In genomic region chr12:67623259-67623658, GRCh38 we compare ENCODE assay signal across 28 cellular contexts. TPM values are rescaled to one million over a fixed set of nuclear protein-coding genes. Genes with fewer than 3 reads are reported as not detected.
DNase-seq lines count a peak whose midpoint lies in the region; ATAC-seq, FAIRE-seq and TF ChIP-seq lines count a peak whose summit lies in the region.
"Had no signal": no experiment of that assay in that cellular context is flagged by ENCODE, and none has a peak within 500 bp of the region (broad histone marks: within the 10 kb centered on the region; RNA-seq: fewer than 3 reads in every experiment).

No MANE protein-coding gene starts in this region.

- no peak overlapping the region for H3K56ac ChIP-seq in H1 (replicated peaks; ENCODE audit: insufficient read length, low read depth, low read length)

- H3K9me3 Mint-ChIP-seq in osteocyte (ENCODE audit: unreplicated experiment): no peaks in the 10 kb centered on the region
- H3K9me3 Mint-ChIP-seq: CD8-positive, alpha-beta memory T cell had no signal

- ATAC-seq in lower lobe of right lung: no peak
- ATAC-seq: GM12878 had no signal

- no peak overlapping the region for H2BK120ac ChIP-seq in H1 (replicated peaks; ENCODE audit: low read depth, low read length)

- H3K4me3 ChIP-seq in H1 (ENCODE audit: extremely low read depth in 1 of 4, insufficient read depth in 2 of 4, low read depth in 3 of 4, low read length in 4 of 4) (no peak overlapping the region), lower lobe of right lung (no peak overlapping the region)
- H3K4me3 ChIP-seq: BLaER1, GM12878 had no signal

- H3K36me3 Mint-ChIP-seq in osteocyte (ENCODE audit: unreplicated experiment): no peaks in the 10 kb centered on the region
- H3K36me3 Mint-ChIP-seq: CD14-positive monocyte; CD4-positive, alpha-beta memory T cell; CD4-positive, CD25-positive, alpha-beta regulatory T cell; CD8-positive, alpha-beta memory T cell had no signal

- H2BK12ac ChIP-seq in H1 (ENCODE audit: low read depth, low read length): no peak overlapping the region

- POLR2A ChIA-PET in H1 (lab: Charles Lee; ENCODE audit: partially characterized antibody): interaction anchor here (0.6 kb wide), 1 partner anchor 144 kb away, joined by 3 read pairs; no protein-coding TSS in a partner anchor

- FAIRE-seq in H1 (lab: Jason Lieb, UNC): no peak
- FAIRE-seq: A204.1, GM12878, GM12892, GM18507 had no signal

- H3K27me3 Mint-ChIP-seq in osteocyte (ENCODE audit: unreplicated experiment): no peaks in the 10 kb centered on the region
- H3K27me3 Mint-ChIP-seq: CD4-positive, alpha-beta memory T cell; CD4-positive, CD25-positive, alpha-beta regulatory T cell; CD8-positive, alpha-beta memory T cell had no signal

- H3K18ac ChIP-seq in H1 (ENCODE audit: extremely low read depth, low read length): no peak overlapping the region

- WGBS in H1 (ENCODE audit: extremely low coverage in 1 of 2, insufficient coverage in 1 of 2, insufficient read length in 1 of 2, insufficient replicate concordance in 2 of 2, low coverage in 1 of 2, low lambda C conversion rate in 2 of 2, missing lambda C conversion rate in 1 of 2), 2 experiments: 83% methylated on average over 3 of the region's 3 CpGs; no CpG with 5 or more reads in 1 of the 2 experiments

- CTCF ChIA-PET in H1 (lab: Charles Lee; ENCODE audit: partially characterized antibody): interaction anchor here (0.7 to 1.6 kb wide), 6 partner anchors 8 to 144 kb away, joined by 3 to 5 read pairs (median 3); no protein-coding TSS in a partner anchor

- no peaks in the 10 kb centered on the region for H3K4me1 Mint-ChIP-seq in osteocyte (ENCODE audit: unreplicated experiment)
- H3K4me1 Mint-ChIP-seq: CD14-positive monocyte had no signal

- no peaks in the 10 kb centered on the region for H3K79me2 ChIP-seq in H1 (ENCODE audit: control insufficient read depth in 1 of 2, insufficient read depth in 2 of 2, low read length in 2 of 2)

- H2BK15ac ChIP-seq in H1 (ENCODE audit: low read length): no peak overlapping the region

- intact Hi-C loops in lower lobe of right lung (cut with DNase I): no loop called here

- H3K4ac ChIP-seq in H1 (replicated peaks; ENCODE audit: insufficient read length, low read depth, low read length): no peak overlapping the region

- H2BK20ac ChIP-seq in H1 (ENCODE audit: low read length): no peak overlapping the region

- H3K4me1 ChIP-seq in H1 (replicated peaks in 1 of 4; ENCODE audit: control insufficient read depth in 3 of 4, insufficient read depth in 4 of 4, low read length in 3 of 4): no peaks in the 10 kb centered on the region
- no peaks in the 10 kb centered on the region for H3K4me1 ChIP-seq in lower lobe of right lung
- H3K4me1 ChIP-seq: BE2C had no signal

- no peak overlapping the region for H3K4me3 Mint-ChIP-seq in osteocyte (ENCODE audit: unreplicated experiment)
- H3K4me3 Mint-ChIP-seq: CD14-positive monocyte; CD4-positive, alpha-beta memory T cell; CD4-positive, CD25-positive, alpha-beta regulatory T cell; CD8-positive, alpha-beta memory T cell had no signal

- H2BK5ac ChIP-seq in H1 (ENCODE audit: low read depth, low read length): no peak overlapping the region

- no peak overlapping the region for H3K23ac ChIP-seq in H1 (ENCODE audit: insufficient read length)

- no peak overlapping the region for H3K4me2 ChIP-seq in H1 (ENCODE audit: insufficient read depth in 1 of 2, low read depth in 2 of 2, low read length in 2 of 2)
- H3K4me2 ChIP-seq: BLaER1 had no signal

- no peaks in the 10 kb centered on the region for H4K20me1 ChIP-seq in H1 (replicated peaks in 1 of 2; ENCODE audit: control insufficient read depth in 1 of 2, insufficient read depth in 2 of 2, low read length in 2 of 2)
- H4K20me1 ChIP-seq: BLaER1 had no signal

- TF ChIP-seq POLR2A in H1 (IDR thresholded peaks at IDR 0.05; ENCODE audit: control extremely low read depth in 1 of 2, low read depth in 2 of 2, low read length in 2 of 2): no peak

- H3K9me3 ChIP-seq in H1 (ENCODE audit: insufficient read depth in 2 of 2, low read depth in 1 of 2, low read length in 1 of 2) (no peaks in the 10 kb centered on the region), lower lobe of right lung (no peaks in the 10 kb centered on the region)
- H3K9me3 ChIP-seq: BE2C, BLaER1 had no signal

- H3K9ac ChIP-seq in H1 (replicated peaks in 1 of 4; ENCODE audit: extremely low read depth in 1 of 4, low read depth in 3 of 4, low read length in 3 of 4): no peak overlapping the region
- H3K9ac ChIP-seq: BLaER1 had no signal

- H3K27ac Mint-ChIP-seq in osteocyte (ENCODE audit: unreplicated experiment): no peak overlapping the region
- H3K27ac Mint-ChIP-seq: CD14-positive monocyte had no signal

- no peaks in the 10 kb centered on the region for H3K27me3 ChIP-seq in H1 (replicated peaks in 1 of 4; ENCODE audit: control insufficient read depth in 3 of 4, extremely low read depth in 1 of 4, insufficient read depth in 3 of 4, low read length in 3 of 4)
- H3K27me3 ChIP-seq in lower lobe of right lung (ENCODE audit: low read depth): no peaks in the 10 kb centered on the region
- H3K27me3 ChIP-seq: BE2C, BLaER1 had no signal

- H3K36me3 ChIP-seq in H1 (ENCODE audit: control insufficient read depth in 2 of 4, insufficient read depth in 4 of 4, low read length in 3 of 4) (no peaks in the 10 kb centered on the region), lower lobe of right lung (no peaks in the 10 kb centered on the region)
- H3K36me3 ChIP-seq: BE2C, BLaER1 had no signal

- H3K79me1 ChIP-seq in H1 (ENCODE audit: low read depth, low read length): no peaks in the 10 kb centered on the region

- TF ChIP-seq RAD21 in H1 (IDR thresholded peaks at IDR 0.05 in 1 of 2, conservative IDR thresholded peaks at IDR 0.05 in 1 of 2; ENCODE audit: low read depth in 2 of 2, low read length in 2 of 2): no peak

- H3K27ac ChIP-seq in H1 (ENCODE audit: low read depth, low read length): no peak overlapping the region
- no peak overlapping the region for H3K27ac ChIP-seq in lower lobe of right lung
- H3K27ac ChIP-seq: BLaER1 had no signal

- H3K23me2 ChIP-seq in H1 (ENCODE audit: low read depth, low read length): no peaks in the 10 kb centered on the region

- DNase-seq in NCI-H2171 (lab: John Stamatoyannopoulos, UW) (peak; percentile 17), NCI-H2171 treated with DMSO at 0.1 percent for 48 hours (lab: John Stamatoyannopoulos, UW) (peak; percentile 67), NCI-H524 treated with DMSO at 0.1 percent for 48 hours (lab: John Stamatoyannopoulos, UW) (peak; percentile 59), H1 (ENCODE audit: low read depth in 1 of 2, low spot score in 2 of 2) (no peak), osteocyte (ENCODE audit: extremely low spot score, unreplicated experiment) (no peak), NCI-H345 treated with DMSO at 0.1 percent for 48 hours (lab: John Stamatoyannopoulos, UW; ENCODE audit: unreplicated experiment) (no peak), lower lobe of right lung (no peak)
- DNase-seq in effector CD4-positive, alpha-beta T cell: no peak
- DNase-seq: 8988T; ACHN; BE2C; C1 segment of cervical spinal cord; CD4-positive, alpha-beta memory T cell; CD4-positive, CD25-positive, alpha-beta regulatory T cell; CD8-positive, alpha-beta memory T cell; COR-L47; DMS153; DMS53; DMS79; DND-41; EL; GDM1 had no signal

- no peak overlapping the region for H4K8ac ChIP-seq in H1 (ENCODE audit: extremely low read depth, insufficient read depth, low read length)

- H2AK5ac ChIP-seq in H1 (ENCODE audit: low read depth, low read length): no peak overlapping the region

- H2AFZ ChIP-seq in H1 (ENCODE audit: low read length): no peak overlapping the region

- TF ChIP-seq CTCF in H1 (IDR thresholded peaks at IDR 0.05; ENCODE audit: control extremely low read depth in 1 of 3, insufficient read depth in 1 of 3, low read depth in 1 of 3, low read length in 3 of 3) (no peak), osteocyte (IDR thresholded peaks at IDR 0.05) (no peak), lower lobe of right lung (IDR thresholded peaks at IDR 0.05) (no peak)

- no peak overlapping the region for H3K14ac ChIP-seq in H1 (ENCODE audit: insufficient read length)

- H4K5ac ChIP-seq in H1 (ENCODE audit: insufficient read length, low read depth, low read length): no peak overlapping the region

- no peak for TF ChIP-seq EP300 in H1 (IDR thresholded peaks at IDR 0.05; ENCODE audit: borderline replicate concordance in 1 of 2, low read depth in 2 of 2, low read length in 2 of 2)

- H4K91ac ChIP-seq in H1 (replicated peaks; ENCODE audit: insufficient read length, low read length): peak overlapping the region; percentile 40

TF ChIP-seq in H1, 55 proteins besides CTCF, POLR2A, EP300 and RAD21 (continues in another document):
- TF ChIP-seq ASH2L (IDR thresholded peaks at IDR 0.05; ENCODE audit: low read length) (no peak), TAF7 (optimal IDR thresholded peaks at IDR 0.05; ENCODE audit: borderline replicate concordance, low read depth, low read length) (no peak)

RNA-seq across cellular contexts. Expression of gene DYRK2, which starts 25.3 kb away (rescaled TPM):
- total RNA-seq in H1 (2021; fragmentation: NEBNext Ultra II Directional; extraction: Animal tissue kit (Norgen Biotek cat#: 25700)): 31.6 and 34.9 TPM in 2 replicates
- polyA plus RNA-seq in H1 (2011; rRNA removed): 11.2 and 13.9 TPM in 2 replicates
- polyA plus RNA-seq in H1 (2011; cell fraction: cytosol; rRNA removed): 14.4 TPM
- 30.8 TPM for polyA plus RNA-seq in H1 (2011; cell fraction: nucleus; rRNA removed)
- 18.9 to 22.9 TPM (median 20.4 TPM) in 4 replicates for polyA plus RNA-seq in H1 (2012, experiment 1 of 2)
- polyA plus RNA-seq in H1 (2012, experiment 2 of 2): 3.8 TPM
- polyA plus RNA-seq in H1 (2013, experiment 1 of 2): 10.4 TPM
- polyA plus RNA-seq in H1 (2013, experiment 2 of 2): 10.1 TPM
- 72.5 and 75.7 TPM in 2 replicates for polyA minus RNA-seq in H1 (2011; rRNA and poly(A)+ RNA removed)
- polyA minus RNA-seq in H1 (2011; cell fraction: cytosol; rRNA and poly(A)+ RNA removed): 36.9 TPM
- polyA minus RNA-seq in H1 (2011; cell fraction: nucleus; rRNA and poly(A)+ RNA removed): 61.0 TPM
- total RNA-seq in osteocyte (24.7 and 28.9 TPM in 2 replicates), lower lobe of right lung (17.6 TPM)

Comparison
In these comparisons a context has a peak if more than half of its experiments do, and no peak if none do; other contexts are left out.
1. DNase-seq: peak in NCI-H2171 (single experiment), NCI-H2171 treated with DMSO at 0.1 percent for 48 hours (single experiment) and NCI-H524 treated with DMSO at 0.1 percent for 48 hours (single experiment); none in H1 (0 of 2), osteocyte (single experiment), NCI-H345 treated with DMSO at 0.1 percent for 48 hours (single experiment), lower lobe of right lung (single experiment) and effector CD4-positive, alpha-beta T cell (single experiment).